Comparison of ENCODE assay signal across 14 cellular contexts in genomic region chr22:19916006-19916405, GRCh38. TPM values are rescaled to one million over a fixed set of nuclear protein-coding genes. Genes with fewer than 3 reads are reported as not detected.
DNase-seq lines count a peak whose midpoint lies in the region; ATAC-seq and TF ChIP-seq lines count a peak whose summit lies in the region.
"Had no signal": no experiment of that assay in that cellular context is flagged by ENCODE, and none has a peak within 500 bp of the region (broad histone marks: within the 10 kb centered on the region; RNA-seq: fewer than 3 reads in every experiment).

No MANE protein-coding gene starts in this region.

- POLR2A ChIA-PET in RWPE1 (lab: Yijun Ruan, JAX; ENCODE audit: low non-redundant PET) (no interaction called here), T-cell (lab: Charles Lee) (interaction anchor here in 1 of 2 donors (0.6 kb wide), 1 partner anchor 16 kb away, joined by 5 read pairs; no protein-coding TSS in a partner anchor)

- DNase-seq in RWPE1 (ENCODE audit: low spot score): no peak
- DNase-seq in gastrocnemius medialis: peak in 1 of 2 donors; percentile 84
- no peak for DNase-seq in colonic mucosa
- DNase-seq in lower lobe of right lung: no peak
- DNase-seq in T-cell: no peak
- DNase-seq: BE2C; Caco-2; CD8-positive, alpha-beta memory T cell; DND-41; GDM1 had no signal

- no peak overlapping the region for H3K4me3 Mint-ChIP-seq in T-cell
- H3K4me3 Mint-ChIP-seq: CD8-positive, alpha-beta memory T cell; GM23338 had no signal

- CTCF ChIA-PET in RWPE1 (lab: Yijun Ruan, JAX) (no interaction called here), T-cell (lab: Charles Lee) (interaction anchor here in 1 of 2 donors (0.5 kb wide), 1 partner anchor 825 kb away, joined by 3 read pairs; no protein-coding TSS in a partner anchor)

- peak overlapping the region in 2 of 11 experiments; percentile 40 to 44; a peak in 2 of 22 replicates for H3K9ac ChIP-seq in BLaER1 treated with 17β-estradiol and CSF1 and Interleukin-3, amounts not matched to agents 10 nM and 100 nM
- H3K9ac ChIP-seq in colonic mucosa (ENCODE audit: low read depth in 2 of 2, low read length in 2 of 2): no peak overlapping the region

- H3K36me3 Mint-ChIP-seq in T-cell: peaks cover 37% of the 10 kb centered on the region

- peaks cover 44 to 89% (median 68%) of the 10 kb centered on the region in 11 experiments for H3K36me3 ChIP-seq in BLaER1 treated with 17β-estradiol and CSF1 and Interleukin-3, amounts not matched to agents 10 nM and 100 nM
- H3K36me3 ChIP-seq in gastrocnemius medialis (peaks cover 0 to 54% of the 10 kb centered on the region in 2 donors), colonic mucosa (no peaks in the 10 kb centered on the region), lower lobe of right lung (peaks cover 83% of the 10 kb centered on the region)

- peaks cover 0 to 3% (median 0%) of the 10 kb centered on the region in 3 donors for H3K9me3 Mint-ChIP-seq in T-cell
- H3K9me3 Mint-ChIP-seq: CD8-positive, alpha-beta memory T cell; GM23338 had no signal

- H3K27me3 Mint-ChIP-seq in T-cell: no peaks in the 10 kb centered on the region
- H3K27me3 Mint-ChIP-seq: CD8-positive, alpha-beta memory T cell had no signal

- no peak for TF ChIP-seq POLR2A in gastrocnemius medialis (IDR thresholded peaks at IDR 0.05)

- no peak overlapping the region for H3K27ac Mint-ChIP-seq in T-cell
- H3K27ac Mint-ChIP-seq: CD8-positive, alpha-beta memory T cell; GM23338 had no signal

- H3K4me3 ChIP-seq in BLaER1 treated with 17β-estradiol and CSF1 and Interleukin-3, amounts not matched to agents 10 nM and 100 nM: no peak overlapping the region
- no peak overlapping the region for H3K4me3 ChIP-seq in gastrocnemius medialis
- no peak overlapping the region for H3K4me3 ChIP-seq in colonic mucosa
- H3K4me3 ChIP-seq in lower lobe of right lung: no peak overlapping the region
- H3K4me3 ChIP-seq: GM23338, HAP-1 had no signal

- peaks cover 5 to 14% (median 11%) of the 10 kb centered on the region in 11 experiments; a peak in 17 of 22 replicates for H3K9me3 ChIP-seq in BLaER1 treated with 17β-estradiol and CSF1 and Interleukin-3, amounts not matched to agents 10 nM and 100 nM (replicated peaks in 1 of 11)
- H3K9me3 ChIP-seq in gastrocnemius medialis: no peaks in the 10 kb centered on the region
- no peaks in the 10 kb centered on the region for H3K9me3 ChIP-seq in colonic mucosa
- no peaks in the 10 kb centered on the region for H3K9me3 ChIP-seq in lower lobe of right lung
- H3K9me3 ChIP-seq: Caco-2, HAP-1 had no signal

- in situ Hi-C loops in gastrocnemius medialis (cut with MboI; ENCODE audit: low sequenced_read_pairs in 4 of 4): no loop called here

- no peaks in the 10 kb centered on the region for H3K4me1 Mint-ChIP-seq in T-cell
- H3K4me1 Mint-ChIP-seq: CD8-positive, alpha-beta memory T cell; GM23338 had no signal

- intact Hi-C loops in gastrocnemius medialis (cut with DNase I; ENCODE audit: low total_unique reads) (loop anchor here (2.0 kb wide), 1 partner anchor 31 kb away; no protein-coding TSS in a partner anchor), colonic mucosa (cut with DNase I) (no loop called here), lower lobe of right lung (cut with DNase I) (no loop called here)

- peak overlapping the region in 9 of 11 experiments; percentile 37 to 72 (median 51); a peak in 17 of 22 replicates for H3K4me2 ChIP-seq in BLaER1 treated with 17β-estradiol and CSF1 and Interleukin-3, amounts not matched to agents 10 nM and 100 nM
- H3K4me2 ChIP-seq: GM23338 had no signal

- peaks cover 0 to 36% (median 0%) of the 10 kb centered on the region in 11 experiments; a peak in 8 of 22 replicates for H4K20me1 ChIP-seq in BLaER1 treated with 17β-estradiol and CSF1 and Interleukin-3, amounts not matched to agents 10 nM and 100 nM

- H3K4me1 ChIP-seq in BLaER1 treated with 17β-estradiol and CSF1 and Interleukin-3, amounts not matched to agents 10 nM and 100 nM: peaks cover 0 to 46% (median 30%) of the 10 kb centered on the region in 10 experiments; a peak in 18 of 20 replicates
- no peaks in the 10 kb centered on the region for H3K4me1 ChIP-seq in gastrocnemius medialis
- no peaks in the 10 kb centered on the region for H3K4me1 ChIP-seq in colonic mucosa
- H3K4me1 ChIP-seq in lower lobe of right lung: no peaks in the 10 kb centered on the region
- H3K4me1 ChIP-seq: BE2C, Caco-2, HAP-1 had no signal

- H3K27ac ChIP-seq in BLaER1 treated with 17β-estradiol and CSF1 and Interleukin-3, amounts not matched to agents 10 nM and 100 nM: peak overlapping the region in 4 of 11 experiments; percentile 3 to 35 (median 24); a peak in 4 of 22 replicates
- peak overlapping the region; percentile 5; the same call in 1 of the 2 replicates for H3K27ac ChIP-seq in RWPE1
- peak overlapping the region in 3 of 4 donors; percentile 62 to 80 (median 77) for H3K27ac ChIP-seq in gastrocnemius medialis
- no peak overlapping the region for H3K27ac ChIP-seq in colonic mucosa
- no peak overlapping the region for H3K27ac ChIP-seq in lower lobe of right lung

- ATAC-seq in esophagus mucosa (peak; percentile 38), gastrocnemius medialis (peak; percentile 68 to 89), lower lobe of right lung (no peak), T-cell (replicated peaks in 1 of 4) (no peak)
- ATAC-seq: GM23338 had no signal

- H3K27me3 ChIP-seq in BLaER1 treated with 17β-estradiol and CSF1 and Interleukin-3, amounts not matched to agents 10 nM and 100 nM: no peaks in the 10 kb centered on the region; a peak in 1 of 22 replicates
- H3K27me3 ChIP-seq in gastrocnemius medialis (no peaks in the 10 kb centered on the region), colonic mucosa (no peaks in the 10 kb centered on the region), lower lobe of right lung (ENCODE audit: low read depth) (no peaks in the 10 kb centered on the region)
- H3K27me3 ChIP-seq: BE2C had no signal

- TF ChIP-seq CTCF in RWPE1 (conservative IDR thresholded peaks at IDR 0.05; ENCODE audit: low read depth) (no peak), gastrocnemius medialis (IDR thresholded peaks at IDR 0.05 in 4 of 5, conservative IDR thresholded peaks at IDR 0.05 in 1 of 5) (no peak), colonic mucosa (IDR thresholded peaks at IDR 0.05) (no peak), lower lobe of right lung (IDR thresholded peaks at IDR 0.05) (no peak)

RNA-seq across cellular contexts. Expression of gene COMT, which starts 25.6 kb away (rescaled TPM):
- total RNA-seq in esophagus mucosa (146 TPM), gastrocnemius medialis (100 to 1,000 TPM; 154 to 255 (median 223) TPM), colonic mucosa (100 to 1,000 TPM in 1 of 2 donors, 10 to 100 TPM in 1; 70.0 to 125 TPM), lower lobe of right lung (235 TPM), T-cell (10 to 100 TPM; 30.6 to 53.1 (median 50.5) TPM)

RNA-seq across cellular contexts. Expression of gene TXNRD2, which starts 25.6 kb away (rescaled TPM):
- total RNA-seq in esophagus mucosa (11.7 TPM), gastrocnemius medialis (10 to 100 TPM in 3 of 4 donors, 1 to 10 TPM in 1; 9.0 to 18.0 (median 14.4) TPM), colonic mucosa (10 to 100 TPM; 22.3 to 29.5 TPM), lower lobe of right lung (47.5 TPM), T-cell (10 to 100 TPM; 26.5 to 47.4 (median 28.7) TPM)

Comparison
In these comparisons a context has a peak if more than half of its experiments do, and no peak if none do; other contexts are left out.
1. H3K27ac ChIP-seq: peak in RWPE1 (single experiment) and gastrocnemius medialis (3 of 4); none in colonic mucosa (single experiment) and lower lobe of right lung (single experiment).
2. ATAC-seq: peak in esophagus mucosa (single experiment) and gastrocnemius medialis (2 of 2); none in lower lobe of right lung (0 of 2) and T-cell (0 of 4).